8 cellular contexts compared by ENCODE assay signal in the genomic region with DNA sequence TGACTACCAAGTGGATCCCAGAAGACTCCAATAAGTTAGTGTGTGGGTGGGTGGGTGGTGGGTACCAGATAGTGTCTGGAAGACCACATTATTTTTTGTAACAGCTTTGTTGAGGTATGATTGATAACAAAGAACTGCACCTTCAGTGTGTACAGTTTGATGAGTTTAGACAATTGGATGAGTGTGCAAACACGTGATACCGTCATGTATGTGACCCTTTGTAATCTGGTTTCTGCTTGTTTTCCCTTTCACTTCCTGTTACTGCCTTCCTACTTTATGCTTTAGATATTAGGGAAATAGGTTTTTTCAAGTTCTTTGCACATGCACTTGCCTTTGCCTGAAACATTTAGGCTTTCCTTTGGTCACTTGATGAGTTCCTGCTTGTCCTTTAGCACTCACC. TPM values are rescaled to one million over a fixed set of nuclear protein-coding genes. Genes with fewer than 3 reads are reported as not detected.
DNase-seq lines count a peak whose midpoint lies in the region; ATAC-seq, FAIRE-seq and TF ChIP-seq lines count a peak whose summit lies in the region.

No MANE protein-coding gene starts in this region.

- DNase-seq in GM19239 (ENCODE audit: insufficient read length, low spot score) = no peak
- DNase-seq in Panc1 (ENCODE audit: low read depth, low spot score) = no peak
- peak; percentile 44 for DNase-seq in germinal center (ENCODE audit: low spot score)
- DNase-seq in DMS79 (lab: John Stamatoyannopoulos, UW) = no peak

- no peak for TF ChIP-seq CTCF in 22Rv1 (IDR thresholded peaks at IDR 0.05)
- TF ChIP-seq CTCF in Panc1 (IDR thresholded peaks at IDR 0.05) = no peak

- H3K27me3 ChIP-seq in Panc1 (ENCODE audit: control insufficient read depth, insufficient read depth, low read length) = no peaks in the 10 kb centered on the region

- no TSS peak for BruUV-seq in Panc1 (replicated peaks; lab: Mats Ljungman, UMichigan)

- intact Hi-C loops in Panc1 (cut with micrococcal nuclease; ENCODE audit: unreplicated experiment) = no loop called here

- CTCF ChIA-PET in Panc1 (lab: Charles Lee) = no interaction called here

- no peaks in the 10 kb centered on the region for H3K9me3 ChIP-seq in Panc1 (ENCODE audit: control insufficient read depth, insufficient read depth, low read depth, low read length)

- H3K27ac ChIP-seq in 22Rv1 = peak overlapping the region; percentile 25; the same call in 1 of the 2 replicates
- H3K27ac ChIP-seq in Panc1 (ENCODE audit: low read length) = peak overlapping the region; percentile 61

- FAIRE-seq in GM19239 (lab: Jason Lieb, UNC) = peak; percentile 18

- POLR2A ChIA-PET in Panc1 (lab: Charles Lee) = no interaction called here

- in situ Hi-C loops in Panc1 (cut with HindIII; ENCODE audit: low pct_unique_long_range_greater_than_20kb, low sequenced_read_pairs) = no loop called here

- ATAC-seq in Panc1 (no peak), HG02763 (IDR thresholded peaks at IDR 0.05; ENCODE audit: unreplicated experiment) (no peak), GM19463 (IDR thresholded peaks at IDR 0.05; ENCODE audit: unreplicated experiment) (no peak), HG03095 (IDR thresholded peaks at IDR 0.05; ENCODE audit: unreplicated experiment) (no peak)

- H3K36me3 ChIP-seq in Panc1 (ENCODE audit: control insufficient read depth, insufficient read depth, low read length) = peaks cover 10% of the 10 kb centered on the region; the same call in 1 of the 2 replicates

- H3K4me1 ChIP-seq in Panc1 (ENCODE audit: control insufficient read depth, insufficient read depth, low read length) = peaks cover 70% of the 10 kb centered on the region

- H3K4me3 ChIP-seq in Panc1 (ENCODE audit: low read depth in 2 of 2, low read length in 2 of 2) = no peak overlapping the region

RNA-seq across cellular contexts. Expression of gene RPL21, which starts 8.5 kb away (rescaled TPM):
- 702 TPM for total RNA-seq in Panc1 (2021; ENCODE audit: unreplicated experiment)
- 355 TPM for polyA plus RNA-seq in Panc1 (2012; ENCODE audit: insufficient read length)

RNA-seq across cellular contexts. Expression of gene RASL11A, which starts 10.8 kb away (rescaled TPM):
- total RNA-seq in Panc1 (2021; ENCODE audit: unreplicated experiment) = 136 TPM
- 157 TPM for polyA plus RNA-seq in Panc1 (2012; ENCODE audit: insufficient read length)
